ENCODE assay signal across 5 cellular contexts in the genomic region with DNA sequence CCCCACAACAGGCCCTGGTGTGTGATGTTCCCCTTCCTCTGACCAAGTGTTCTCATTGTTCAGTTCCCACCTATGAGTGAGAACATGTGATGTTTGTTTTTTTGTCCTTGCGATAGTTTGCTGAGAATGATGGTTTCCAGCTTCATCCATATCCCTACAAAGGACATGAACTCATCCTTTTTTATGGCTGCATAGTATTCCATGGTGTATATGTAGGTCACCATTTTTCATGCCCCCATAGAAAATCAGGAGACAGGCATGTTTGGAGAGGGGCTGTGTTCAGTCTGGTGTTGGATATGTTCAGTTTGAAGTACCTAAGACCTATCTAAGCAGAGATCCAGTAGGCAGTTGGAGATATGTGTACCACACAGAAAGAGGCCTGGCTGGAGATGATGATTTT.
DNase-seq lines count a peak whose midpoint lies in the region; ATAC-seq, FAIRE-seq and TF ChIP-seq lines count a peak whose summit lies in the region.
"Not testable (repeated sequence)": the region's sequence is repeated elsewhere in the genome, so short reads cannot be mapped to it uniquely, and the experiment has no call there.

No MANE protein-coding gene starts in this region.

- H3K9me3 Mint-ChIP-seq in astrocyte (ENCODE audit: unreplicated experiment): not testable (repeated sequence)

- H2BK120ac ChIP-seq in H1 (replicated peaks; ENCODE audit: low read depth, low read length): not testable (repeated sequence)

- H3K4me2 ChIP-seq in astrocyte (ENCODE audit: low read length); K562 (ENCODE audit: insufficient read depth, low read length); H1 (ENCODE audit: insufficient read depth in 1 of 2, low read depth in 2 of 2, low read length in 2 of 2); keratinocyte (ENCODE audit: control insufficient read depth, extremely low read depth, insufficient read depth, low read depth, low read length): not testable (repeated sequence)

- not testable (repeated sequence) for H3K4me3 Mint-ChIP-seq in astrocyte (ENCODE audit: unreplicated experiment)

- not testable (repeated sequence) for H2BK12ac ChIP-seq in H1 (ENCODE audit: low read depth, low read length)

- not testable (repeated sequence) for H3K36me3 ChIP-seq in HEK293 (ENCODE audit: control insufficient read depth in 2 of 2, insufficient read depth in 1 of 2, low read length in 2 of 2); astrocyte (ENCODE audit: insufficient read depth, low read length); K562 (ENCODE audit: control insufficient read depth, insufficient read depth, low read length); H1 (ENCODE audit: control insufficient read depth in 2 of 4, insufficient read depth in 4 of 4, low read length in 3 of 4); keratinocyte (ENCODE audit: control insufficient read depth in 2 of 2, extremely low read depth in 1 of 2, insufficient read depth in 2 of 2, low read length in 2 of 2)

- not testable (repeated sequence) for H3K79me2 ChIP-seq in astrocyte (ENCODE audit: insufficient read depth, low read length); K562 (ENCODE audit: control insufficient read depth, insufficient read depth, low read length); H1 (ENCODE audit: control insufficient read depth in 1 of 2, insufficient read depth in 2 of 2, low read length in 2 of 2); keratinocyte (ENCODE audit: control insufficient read depth, insufficient read depth, low read length)

- not testable (repeated sequence) for H2BK15ac ChIP-seq in H1 (ENCODE audit: low read length)

- dilution Hi-C loops in keratinocyte (cut with MboI; ENCODE audit: extremely low pct_ligation_motif_present, low sequenced_read_pairs): not testable (repeated sequence)

- not testable (repeated sequence) for H3K14ac ChIP-seq in H1 (ENCODE audit: insufficient read length)

- in situ Hi-C loops in K562 (cut with MboI): not testable (repeated sequence)

- TF ChIP-seq RAD21 in K562 (CRISPR knock-in tag; conservative IDR thresholded peaks at IDR 0.05 in 1 of 2, IDR thresholded peaks at IDR 0.05 in 1 of 2); H1 (IDR thresholded peaks at IDR 0.05 in 1 of 2, conservative IDR thresholded peaks at IDR 0.05 in 1 of 2; ENCODE audit: low read depth in 2 of 2, low read length in 2 of 2): not testable (repeated sequence)

- H3K9me3 ChIP-seq in HEK293 (ENCODE audit: control insufficient read depth, insufficient read depth, low read depth, low read length); astrocyte (ENCODE audit: insufficient read depth, low read depth, low read length); K562 (replicated peaks; ENCODE audit: control insufficient read depth, insufficient read depth, low read depth, low read length); H1 (ENCODE audit: insufficient read depth in 2 of 2, low read depth in 1 of 2, low read length in 1 of 2); keratinocyte (ENCODE audit: control insufficient read depth, low read depth, low read length): not testable (repeated sequence)

- not testable (repeated sequence) for H3K79me1 ChIP-seq in H1 (ENCODE audit: low read depth, low read length)

- H3K27me3 Mint-ChIP-seq in astrocyte (ENCODE audit: low read depth, unreplicated experiment): not testable (repeated sequence)

- 0% methylated on average over 1 of the region's 1 CpG for WGBS in K562 (ENCODE audit: insufficient coverage, low coverage, missing lambda C conversion rate)
- WGBS in H1 (ENCODE audit: extremely low coverage in 1 of 2, insufficient coverage in 1 of 2, insufficient read length in 1 of 2, insufficient replicate concordance in 2 of 2, low coverage in 1 of 2, low lambda C conversion rate in 2 of 2, missing lambda C conversion rate in 1 of 2), 2 experiments: 79% methylated on average over 1 of the region's 1 CpG; no CpG with 5 or more reads in 1 of the 2 experiments

- not testable (repeated sequence) for H2AK5ac ChIP-seq in H1 (ENCODE audit: low read depth, low read length)

- not testable (repeated sequence) for H3K56ac ChIP-seq in H1 (replicated peaks; ENCODE audit: insufficient read length, low read depth, low read length)

- POLR2A ChIA-PET in HEK293 (lab: Yijun Ruan, JAX); H1 (lab: Charles Lee; ENCODE audit: partially characterized antibody): not testable (repeated sequence)
- POLR2A ChIA-PET in K562 (lab: Yijun Ruan, JAX): interaction anchor here (1.2 kb wide), 1 partner anchor 11 kb away, joined by 3 read pairs; no protein-coding TSS in a partner anchor

- intact Hi-C loops in K562 (cut with micrococcal nuclease): not testable (repeated sequence)

- not testable (repeated sequence) for H2BK20ac ChIP-seq in H1 (ENCODE audit: low read length)

- H3K4ac ChIP-seq in H1 (replicated peaks; ENCODE audit: insufficient read length, low read depth, low read length): not testable (repeated sequence)

- H3K36me3 Mint-ChIP-seq in astrocyte (ENCODE audit: low read depth, unreplicated experiment): not testable (repeated sequence)

- H3K4me3 ChIP-seq in HEK293 (ENCODE audit: low read depth, low read length); astrocyte (ENCODE audit: insufficient read depth, low read depth, low read length); K562; H1 (ENCODE audit: extremely low read depth in 1 of 4, insufficient read depth in 2 of 4, low read depth in 3 of 4, low read length in 4 of 4); keratinocyte (ENCODE audit: control insufficient read depth in 2 of 3, extremely low read depth in 1 of 3, insufficient read depth in 2 of 3, low read depth in 1 of 3, low read length in 3 of 3): not testable (repeated sequence)

- not testable (repeated sequence) for H3K23me2 ChIP-seq in H1 (ENCODE audit: low read depth, low read length)

- not testable (repeated sequence) for H3K27me3 ChIP-seq in astrocyte (ENCODE audit: insufficient read depth, low read length); H1 (replicated peaks in 1 of 4; ENCODE audit: control insufficient read depth in 3 of 4, extremely low read depth in 1 of 4, insufficient read depth in 3 of 4, low read length in 3 of 4); keratinocyte (ENCODE audit: control insufficient read depth, extremely low read depth, insufficient read depth, low read length)
- H3K27me3 ChIP-seq in K562 (ENCODE audit: control insufficient read depth in 2 of 2, insufficient read depth in 2 of 2, low read length in 2 of 2): peaks cover 13 to 18% of the 10 kb centered on the region in 2 experiments; a peak in 4 of 5 replicates

- TF ChIP-seq CTCF in HEK293 (tag by site-specific recombination; IDR thresholded peaks at IDR 0.05); astrocyte (IDR thresholded peaks at IDR 0.05; ENCODE audit: insufficient read depth, low read depth, low read length); K562 (IDR thresholded peaks at IDR 0.05 in 2 of 3, conservative IDR thresholded peaks at IDR 0.05 in 1 of 3; ENCODE audit: insufficient read depth in 2 of 3, low read depth in 1 of 3, low read length in 3 of 3); H1 (IDR thresholded peaks at IDR 0.05; ENCODE audit: control extremely low read depth in 1 of 3, insufficient read depth in 1 of 3, low read depth in 1 of 3, low read length in 3 of 3); keratinocyte (optimal IDR thresholded peaks at IDR 0.05 in 1 of 3, IDR thresholded peaks at IDR 0.05 in 1 of 3, conservative IDR thresholded peaks at IDR 0.05 in 1 of 3; ENCODE audit: extremely low read depth in 1 of 3, insufficient read depth in 2 of 3, low read length in 3 of 3): not testable (repeated sequence)

- not testable (repeated sequence) for TF ChIP-seq POLR2A in K562 (conservative IDR thresholded peaks at IDR 0.05); H1 (IDR thresholded peaks at IDR 0.05; ENCODE audit: control extremely low read depth in 1 of 2, low read depth in 2 of 2, low read length in 2 of 2)

- not testable (repeated sequence) for H3K9ac ChIP-seq in astrocyte (ENCODE audit: low read length); K562 (ENCODE audit: insufficient read depth in 1 of 2, low read depth in 2 of 2, low read length in 2 of 2); H1 (replicated peaks in 1 of 4; ENCODE audit: extremely low read depth in 1 of 4, low read depth in 3 of 4, low read length in 3 of 4); keratinocyte (ENCODE audit: control insufficient read depth, extremely low read depth, insufficient read depth, low read length)

- not testable (repeated sequence) for H3K4me1 ChIP-seq in HEK293 (ENCODE audit: control insufficient read depth, insufficient read depth, low read length); astrocyte (ENCODE audit: insufficient read depth, low read length); K562 (replicated peaks in 1 of 2; ENCODE audit: control insufficient read depth in 2 of 2, insufficient read depth in 2 of 2, low read length in 2 of 2); H1 (replicated peaks in 1 of 4; ENCODE audit: control insufficient read depth in 3 of 4, insufficient read depth in 4 of 4, low read length in 3 of 4); keratinocyte (ENCODE audit: control insufficient read depth, extremely low read depth, insufficient read depth, low read length)

- not testable (repeated sequence) for DNase-seq in astrocyte (ENCODE audit: low read depth); K562 (ENCODE audit: extremely low read depth in 1 of 4, low spot score in 3 of 4); H1 (ENCODE audit: low read depth in 1 of 2, low spot score in 2 of 2); keratinocyte (ENCODE audit: low read depth, low spot score)

- not testable (repeated sequence) for TF ChIP-seq EP300 in K562 (IDR thresholded peaks at IDR 0.05; ENCODE audit: low read length); H1 (IDR thresholded peaks at IDR 0.05; ENCODE audit: borderline replicate concordance in 1 of 2, low read depth in 2 of 2, low read length in 2 of 2)

- ATAC-seq in K562: not testable (repeated sequence)

- not testable (repeated sequence) for H3K9me1 ChIP-seq in K562 (ENCODE audit: control insufficient read depth, insufficient read depth, low read length); keratinocyte (ENCODE audit: control insufficient read depth, extremely low read depth, insufficient read depth, low read length)

- H3K23ac ChIP-seq in H1 (ENCODE audit: insufficient read length): not testable (repeated sequence)

- H2AFZ ChIP-seq in astrocyte (ENCODE audit: low read depth, low read length); K562 (ENCODE audit: low read depth, low read length); H1 (ENCODE audit: low read length); keratinocyte (ENCODE audit: control insufficient read depth, low read length): not testable (repeated sequence)

- not testable (repeated sequence) for H4K20me1 ChIP-seq in astrocyte (ENCODE audit: insufficient read depth, low read length); K562 (replicated peaks; ENCODE audit: control insufficient read depth, insufficient read depth, low read length); H1 (replicated peaks in 1 of 2; ENCODE audit: control insufficient read depth in 1 of 2, insufficient read depth in 2 of 2, low read length in 2 of 2); keratinocyte (ENCODE audit: control insufficient read depth, extremely low read depth, insufficient read depth, low read length)

- not testable (repeated sequence) for H3K27ac Mint-ChIP-seq in astrocyte (ENCODE audit: unreplicated experiment)

- FAIRE-seq in astrocyte (lab: Jason Lieb, UNC): peak; percentile 67
- FAIRE-seq in K562 (lab: Jason Lieb, UNC): peak; percentile 81
- FAIRE-seq in H1 (lab: Jason Lieb, UNC): peak; percentile 86
- FAIRE-seq in keratinocyte (lab: Jason Lieb, UNC): peak; percentile 26

- BruUV-seq in K562 (replicated peaks; lab: Mats Ljungman, UMichigan): not testable (repeated sequence)

- not testable (repeated sequence) for H4K8ac ChIP-seq in H1 (ENCODE audit: extremely low read depth, insufficient read depth, low read length)

- not testable (repeated sequence) for H4K5ac ChIP-seq in H1 (ENCODE audit: insufficient read length, low read depth, low read length)

- CTCF ChIA-PET in HEK293 (lab: Yijun Ruan, JAX): interaction anchor here (1.0 kb wide), 2 partner anchors 13 to 109 kb away, joined by 3 to 5 read pairs; no protein-coding TSS in a partner anchor
- CTCF ChIA-PET in K562 (lab: Yijun Ruan, JAX; ENCODE audit: low intra/inter-chr PET ratio): not testable (repeated sequence)
- CTCF ChIA-PET in H1 (lab: Charles Lee; ENCODE audit: partially characterized antibody): interaction anchor here (1.0 kb wide), 1 partner anchor 204 kb away, joined by 3 read pairs; no protein-coding TSS in a partner anchor

- H2BK5ac ChIP-seq in H1 (ENCODE audit: low read depth, low read length): not testable (repeated sequence)

- H4K91ac ChIP-seq in H1 (replicated peaks; ENCODE audit: insufficient read length, low read length): not testable (repeated sequence)

- not testable (repeated sequence) for H3K27ac ChIP-seq in HEK293 (ENCODE audit: extremely low read depth, low read depth, low read length); astrocyte (ENCODE audit: low read depth, low read length); K562 (ENCODE audit: extremely low read depth, low read depth, low read length); H1 (ENCODE audit: low read depth, low read length); keratinocyte (ENCODE audit: control insufficient read depth, insufficient read depth, low read length)

- H3K4me1 Mint-ChIP-seq in astrocyte (ENCODE audit: low read depth, unreplicated experiment): peaks cover 15% of the 10 kb centered on the region

- H3K18ac ChIP-seq in H1 (ENCODE audit: extremely low read depth, low read length): not testable (repeated sequence)
